21 cellular contexts compared by ENCODE assay signal in the genomic region with DNA sequence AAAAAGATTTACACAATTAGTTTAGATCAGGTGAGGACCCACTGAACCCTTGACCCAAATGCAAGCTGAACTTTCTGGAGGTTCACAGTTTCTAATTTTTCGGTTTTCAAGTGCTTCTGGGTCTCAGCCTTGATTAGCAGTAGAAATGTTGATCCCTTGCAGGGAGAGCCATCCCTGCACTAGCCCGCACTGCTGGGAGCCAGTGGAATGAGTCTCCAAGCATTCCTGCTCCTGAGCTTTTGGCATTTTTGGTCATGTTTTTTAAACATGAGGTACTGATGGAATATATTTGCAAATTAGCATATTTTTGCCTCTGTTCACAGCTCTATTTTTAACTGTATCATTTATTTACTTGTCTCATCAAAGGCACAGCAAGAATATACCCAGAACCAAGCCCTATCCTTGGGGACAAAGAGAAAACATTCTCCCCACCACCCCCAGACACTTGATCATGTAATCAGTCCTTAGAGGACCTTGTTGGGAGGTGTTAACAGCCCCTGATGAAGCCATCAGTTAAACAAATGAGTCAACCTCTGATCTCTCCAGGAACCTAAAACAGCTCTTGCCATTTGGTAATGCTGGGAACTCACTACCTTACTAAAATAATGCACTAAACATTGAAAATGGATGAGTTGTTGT.
"Had no signal": no experiment of that assay in that cellular context is flagged by ENCODE, and none has a peak within 500 bp of the region (broad histone marks: within the 10 kb centered on the region; RNA-seq: fewer than 3 reads in every experiment).

No MANE protein-coding gene starts in this region.

- H3K4me3 ChIP-seq: body of pancreas, coronary artery, ovary, spleen had no signal

- H3K36me3 ChIP-seq: ovary had no signal

- H3K27me3 ChIP-seq: body of pancreas, ovary, spleen had no signal

- H3K27ac ChIP-seq: body of pancreas, ovary had no signal

- ATAC-seq: activated CD4-positive, alpha-beta T cell treated with anti-CD3 and anti-CD28 coated beads for 36 hours; activated CD8-positive, alpha-beta memory T cell treated with anti-CD3 and anti-CD28 coated beads, Interleukin-2, amount 10 ng/mL, durations not matched to agents 7 days and 5 days; activated CD8-positive, alpha-beta T cell treated with anti-CD3 and anti-CD28 coated beads, Interleukin-2, amount 10 ng/mL, durations not matched to agents 7 days and 5 days; activated naive CD8-positive, alpha-beta T cell treated with anti-CD3 and anti-CD28 coated beads, Interleukin-2, amount 50 U/mL, for 24 hours; body of pancreas; effector memory CD8-positive, alpha-beta T cell; left ventricle myocardium superior had no signal

- DNase-seq: activated CD4-positive, alpha-beta T cell treated with anti-CD3 and anti-CD28 coated beads for 36 hours; activated CD4-positive, CD25-positive, alpha-beta regulatory T cell; activated CD8-positive, alpha-beta memory T cell treated with anti-CD3 and anti-CD28 coated beads, Interleukin-2, amount 10 ng/mL, durations not matched to agents 7 days and 5 days; activated CD8-positive, alpha-beta T cell treated with anti-CD3 and anti-CD28 coated beads, Interleukin-2, amount 10 ng/mL, durations not matched to agents 7 days and 5 days; activated naive CD8-positive, alpha-beta T cell treated with anti-CD3 and anti-CD28 coated beads, Interleukin-2, amount 50 U/mL, for 24 hours; activated T-cell treated with anti-CD3 and anti-CD28 coated beads, Interleukin-2, amount 50 U/mL, for 48 hours; amygdala; body of pancreas; effector memory CD8-positive, alpha-beta T cell; foreskin melanocyte; islet precursor cell; left ventricle myocardium superior; naive B cell; ovary; spleen; stimulated activated naive CD4-positive, alpha-beta T cell; T-helper 1 cell; trophoblast cell had no signal

- H3K9me3 ChIP-seq: body of pancreas, ovary, spleen had no signal

- FAIRE-seq: endothelial cell of umbilical vein, urothelium cell line had no signal

- H3K4me1 ChIP-seq: body of pancreas had no signal
